In genomic region chr14:96160913-96161310, GRCh38 we compare ENCODE assay signal across 22 cellular contexts. TPM values are rescaled to one million over a fixed set of nuclear protein-coding genes. Genes with fewer than 3 reads are reported as not detected.
"Had no signal": no experiment of that assay in that cellular context is flagged by ENCODE, and none has a peak within 500 bp of the region (broad histone marks: within the 10 kb centered on the region; RNA-seq: fewer than 3 reads in every experiment).

No MANE protein-coding gene starts in this region.

- H3K4me3 Mint-ChIP-seq: central memory CD8-positive, alpha-beta T cell; memory B cell; naive thymus-derived CD4-positive, alpha-beta T cell; T-helper 1 cell treated with Interleukin-12 subunit alpha and Interleukin-12 subunit beta and Interleukin-4 antibody, amounts not matched to agents 30 μg/mL and 1 μg/mL, for 36 hours had no signal

- H3K27me3 ChIP-seq: brain microvascular endothelial cell, gastrocnemius medialis, neutrophil, tibial nerve had no signal

- H3K36me3 Mint-ChIP-seq: memory B cell; naive thymus-derived CD4-positive, alpha-beta T cell had no signal

- H3K27ac Mint-ChIP-seq: activated T-helper 2 cell treated with anti-CD3 and anti-CD28 coated beads, Interferon-gamma antibody, Interleukin-2, Interleukin-4, amounts not matched to agents 10 μg/mL and 5 μg/mL and 100 μg/mL, durations not matched to agents 14 hours and 24 hours and 36 hours; memory B cell; naive thymus-derived CD4-positive, alpha-beta T cell; T-helper 1 cell treated with Interleukin-12 subunit alpha and Interleukin-12 subunit beta and Interleukin-4 antibody, amounts not matched to agents 30 μg/mL and 1 μg/mL, for 36 hours had no signal

- DNase-seq: activated CD4-positive, alpha-beta T cell treated with anti-CD3 and anti-CD28 coated beads, Interleukin-2, amount 50 U/mL, for 1 hour; activated CD4-positive, CD25-positive, alpha-beta regulatory T cell treated with anti-CD3 and anti-CD28 coated beads, Interleukin-2, amount 50 U/mL, for 72 hours; activated naive CD4-positive, alpha-beta T cell treated with anti-CD3 and anti-CD28 coated beads, Interleukin-2, amount 50 U/mL, for 16 hours; activated T-cell treated with anti-CD3 and anti-CD28 coated beads, Interleukin-2, amount 50 U/mL, for 1 hour; aorta; brain microvascular endothelial cell; cortex of kidney; effector CD4-positive, alpha-beta T cell; gastrocnemius medialis; kidney glomerular epithelial cell; naive thymus-derived CD4-positive, alpha-beta T cell; stimulated activated naive CD4-positive, alpha-beta T cell treated with Interleukin-2 at 50 U/mL for 16 hours; substantia nigra had no signal

- H3K4me3 ChIP-seq: gastrocnemius medialis, tibial nerve had no signal

- H3K9me3 Mint-ChIP-seq: activated T-helper 2 cell treated with anti-CD3 and anti-CD28 coated beads, Interferon-gamma antibody, Interleukin-2, Interleukin-4, amounts not matched to agents 10 μg/mL and 5 μg/mL and 100 μg/mL, durations not matched to agents 14 hours and 24 hours and 36 hours; central memory CD8-positive, alpha-beta T cell; memory B cell; naive thymus-derived CD4-positive, alpha-beta T cell; T-helper 1 cell treated with Interleukin-12 subunit alpha and Interleukin-12 subunit beta and Interleukin-4 antibody, amounts not matched to agents 30 μg/mL and 1 μg/mL, for 36 hours had no signal

- H3K4me1 Mint-ChIP-seq: central memory CD8-positive, alpha-beta T cell; memory B cell had no signal

- H3K4me1 ChIP-seq: gastrocnemius medialis, tibial nerve had no signal

- ATAC-seq: esophagus mucosa; gastrocnemius medialis; naive thymus-derived CD4-positive, alpha-beta T cell had no signal

- H3K36me3 ChIP-seq: brain microvascular endothelial cell, gastrocnemius medialis, neutrophil, tibial nerve had no signal

- H3K27me3 Mint-ChIP-seq: naive thymus-derived CD4-positive, alpha-beta T cell had no signal

- H3K27ac ChIP-seq: brain microvascular endothelial cell, gastrocnemius medialis, neutrophil, tibial nerve, VCaP had no signal

- H3K9me3 ChIP-seq: gastrocnemius medialis, neutrophil, tibial nerve had no signal

RNA-seq across cellular contexts. Expression of gene BDKRB2, which starts 43.7 kb away (rescaled TPM):
- total RNA-seq: activated CD8-positive, alpha-beta memory T cell treated with anti-CD3 and anti-CD28 coated beads for 36 hours; activated T-helper 2 cell treated with anti-CD3 and anti-CD28 coated beads, Interferon-gamma antibody, Interleukin-2, Interleukin-4, amounts not matched to agents 10 μg/mL and 5 μg/mL and 100 μg/mL, durations not matched to agents 14 hours and 24 hours and 36 hours; naive thymus-derived CD4-positive, alpha-beta T cell had no signal
- polyA plus RNA-seq: aorta had no signal
